ENCODE assay signal across 8 cellular contexts in genomic region chr1:42816600-42817439, GRCh38. TPM values are rescaled to one million over a fixed set of nuclear protein-coding genes. Genes with fewer than 3 reads are reported as not detected.
DNase-seq lines count a peak whose midpoint lies in the region; ATAC-seq and TF ChIP-seq lines count a peak whose summit lies in the region.

Gene ERMAP (plus strand): TSS chr1:42817122. CDS start chr1:42830449, 13,327 bp downstream.
Gene SVBP (minus strand): TSS chr1:42817397. CDS start chr1:42816544, 853 bp downstream.

- no peaks in the 10 kb centered on the region for H3K27me3 ChIP-seq in CD8-positive, alpha-beta memory T cell (ENCODE audit: insufficient read depth, low read length, poor library complexity, severe bottlenecking)
- H3K27me3 ChIP-seq in endocrine pancreas (ENCODE audit: control insufficient read depth, insufficient read depth, low read length): no peaks in the 10 kb centered on the region

- H3K4me3 ChIP-seq in CD8-positive, alpha-beta memory T cell (ENCODE audit: low read length): peak within 1 kb of the TSS; percentile 60
- peak within 1 kb of the TSS; percentile 94 for H3K4me3 ChIP-seq in endocrine pancreas (ENCODE audit: control insufficient read depth, insufficient read depth, low read length)

- H3K4me3 Mint-ChIP-seq in CD8-positive, alpha-beta memory T cell: peak within 1 kb of the TSS; percentile 78 to 91 (median 85)
- peak within 1 kb of the TSS; percentile 70 for H3K4me3 Mint-ChIP-seq in activated CD8-positive, alpha-beta memory T cell treated with anti-CD3 and anti-CD28 coated beads, Interleukin-2, amount 10 ng/mL, durations not matched to agents 7 days and 5 days
- peak within 1 kb of the TSS; percentile 73 for H3K4me3 Mint-ChIP-seq in mesothelial cell of epicardium

- H3K4me1 ChIP-seq in CD8-positive, alpha-beta memory T cell (ENCODE audit: insufficient read depth, low read length): peaks cover 10% of the 10 kb centered on the region
- peaks cover 9% of the 10 kb centered on the region for H3K4me1 ChIP-seq in endocrine pancreas (ENCODE audit: control insufficient read depth, insufficient read depth, low read length)

- CTCF ChIA-PET in CD8-positive, alpha-beta memory T cell (lab: Charles Lee): interaction anchor here (1.1 to 2.8 kb wide), 2 partner anchors 30 to 50 kb away, joined by 3 to 14 read pairs; partner anchors contain the start of genes P3H1 and ZNF691
- CTCF ChIA-PET in activated CD8-positive, alpha-beta memory T cell treated with anti-CD3 and anti-CD28 coated beads, Interleukin-2, amount 10 ng/mL, durations not matched to agents 7 days and 5 days (lab: Charles Lee): interaction anchor here (0.9 to 2.1 kb wide), 12 partner anchors 12 to 258 kb away, joined by 3 to 18 read pairs (median 5); partner anchors contain the start of genes C1orf50, P3H1 and ZNF691

- no peaks in the 10 kb centered on the region for H3K9me3 Mint-ChIP-seq in CD8-positive, alpha-beta memory T cell
- no peaks in the 10 kb centered on the region for H3K9me3 Mint-ChIP-seq in activated CD8-positive, alpha-beta memory T cell treated with anti-CD3 and anti-CD28 coated beads, Interleukin-2, amount 10 ng/mL, durations not matched to agents 7 days and 5 days (ENCODE audit: low read depth)
- no peaks in the 10 kb centered on the region for H3K9me3 Mint-ChIP-seq in mesothelial cell of epicardium

- H3K27ac ChIP-seq in CD8-positive, alpha-beta memory T cell (ENCODE audit: low read depth, low read length): peak within 1 kb of the TSS; percentile 76

- H3K36me3 ChIP-seq in CD8-positive, alpha-beta memory T cell (ENCODE audit: insufficient read depth, low read length): no peaks in the 10 kb centered on the region
- H3K36me3 ChIP-seq in endocrine pancreas (ENCODE audit: control insufficient read depth, insufficient read depth, low read length): no peaks in the 10 kb centered on the region

- POLR2A ChIA-PET in CD8-positive, alpha-beta memory T cell (lab: Charles Lee): interaction anchor here (1.2 to 3.6 kb wide), 3 partner anchors 30 to 159 kb away, joined by 3 to 30 read pairs (median 7); partner anchors contain the start of genes C1orf50, P3H1, PPIH and ZNF691

- H3K27me3 Mint-ChIP-seq in CD8-positive, alpha-beta memory T cell: no peaks in the 10 kb centered on the region
- no peaks in the 10 kb centered on the region for H3K27me3 Mint-ChIP-seq in activated CD8-positive, alpha-beta memory T cell treated with anti-CD3 and anti-CD28 coated beads, Interleukin-2, amount 10 ng/mL, durations not matched to agents 7 days and 5 days
- no peaks in the 10 kb centered on the region for H3K27me3 Mint-ChIP-seq in mesothelial cell of epicardium (ENCODE audit: low read depth)

- peak; percentile 91 for ATAC-seq in activated CD8-positive, alpha-beta memory T cell treated with anti-CD3 and anti-CD28 coated beads, Interleukin-2, amount 10 ng/mL, durations not matched to agents 7 days and 5 days

- peak within 1 kb of the TSS; percentile 69 for H3K9ac ChIP-seq in endocrine pancreas (ENCODE audit: control insufficient read depth, insufficient read depth, low read length)

- H3K4me1 Mint-ChIP-seq in CD8-positive, alpha-beta memory T cell: peaks cover 18 to 29% (median 23%) of the 10 kb centered on the region in 3 donors
- H3K4me1 Mint-ChIP-seq in activated CD8-positive, alpha-beta memory T cell treated with anti-CD3 and anti-CD28 coated beads, Interleukin-2, amount 10 ng/mL, durations not matched to agents 7 days and 5 days: peaks cover 19% of the 10 kb centered on the region
- H3K4me1 Mint-ChIP-seq in mesothelial cell of epicardium: peaks cover 20% of the 10 kb centered on the region

- H3K27ac Mint-ChIP-seq in CD8-positive, alpha-beta memory T cell: peak within 1 kb of the TSS; percentile 84 to 98 (median 94)
- peak within 1 kb of the TSS; percentile 80 for H3K27ac Mint-ChIP-seq in activated CD8-positive, alpha-beta memory T cell treated with anti-CD3 and anti-CD28 coated beads, Interleukin-2, amount 10 ng/mL, durations not matched to agents 7 days and 5 days
- H3K27ac Mint-ChIP-seq in mesothelial cell of epicardium: peak within 1 kb of the TSS; percentile 92

- peak; percentile 91 to 95 (median 92) for DNase-seq in CD8-positive, alpha-beta memory T cell
- DNase-seq in GM20000 (ENCODE audit: low spot score): peak; percentile 98
- peak; percentile 67 for DNase-seq in HS-5 (ENCODE audit: low read depth)
- peak; percentile 77 for DNase-seq in NOMO-1 treated with DMSO at 0.1 percent for 48 hours (lab: John Stamatoyannopoulos, UW; ENCODE audit: unreplicated experiment)
- peak; percentile 94 for DNase-seq in activated CD8-positive, alpha-beta memory T cell treated with anti-CD3 and anti-CD28 coated beads, Interleukin-2, amount 10 ng/mL, durations not matched to agents 7 days and 5 days
- DNase-seq in mesothelial cell of epicardium (ENCODE audit: low spot score in 2 of 2, unreplicated experiment in 2 of 2): peak; percentile 96 to 97
- peak; percentile 88 to 90 for DNase-seq in stimulated activated CD8-positive, alpha-beta memory T cell treated with anti-CD3 and anti-CD28 coated beads, Interleukin-15, amount 100 ng/mL, for 4 hours (ENCODE audit: low read depth in 2 of 2)

- no peaks in the 10 kb centered on the region for H3K9me3 ChIP-seq in CD8-positive, alpha-beta memory T cell (ENCODE audit: low read length)
- H3K9me3 ChIP-seq in endocrine pancreas (ENCODE audit: control insufficient read depth, low read length): no peaks in the 10 kb centered on the region

- TF ChIP-seq CTCF in GM20000 (IDR thresholded peaks at IDR 0.05; ENCODE audit: extremely low read depth, missing control alignments) (no peak), mesothelial cell of epicardium (IDR thresholded peaks at IDR 0.05; ENCODE audit: unreplicated experiment) (no peak)

- peaks cover 0 to 10% (median 5%) of the 10 kb centered on the region in 3 donors for H3K36me3 Mint-ChIP-seq in CD8-positive, alpha-beta memory T cell
- peaks cover 1% of the 10 kb centered on the region for H3K36me3 Mint-ChIP-seq in activated CD8-positive, alpha-beta memory T cell treated with anti-CD3 and anti-CD28 coated beads, Interleukin-2, amount 10 ng/mL, durations not matched to agents 7 days and 5 days
- peaks cover 4% of the 10 kb centered on the region for H3K36me3 Mint-ChIP-seq in mesothelial cell of epicardium

RNA-seq across cellular contexts. Expression of gene ERMAP, which starts in this region (rescaled TPM):
- 1 to 10 TPM; 3.5 to 3.6 TPM for total RNA-seq in CD8-positive, alpha-beta memory T cell
- 3.1 TPM for polyA plus RNA-seq in CD8-positive, alpha-beta memory T cell
- total RNA-seq in activated CD8-positive, alpha-beta memory T cell treated with anti-CD3 and anti-CD28 coated beads, Interleukin-2, amount 10 ng/mL, durations not matched to agents 7 days and 5 days: 1 to 10 TPM; 3.7 to 4.1 TPM
- total RNA-seq in mesothelial cell of epicardium: 14.7 to 17.2 TPM (median 15.4 TPM) in 3 replicates

RNA-seq across cellular contexts. Expression of gene SVBP, which starts in this region (rescaled TPM):
- 10 to 100 TPM; 12.6 to 16.4 TPM for total RNA-seq in CD8-positive, alpha-beta memory T cell
- 38.4 TPM for polyA plus RNA-seq in CD8-positive, alpha-beta memory T cell
- total RNA-seq in activated CD8-positive, alpha-beta memory T cell treated with anti-CD3 and anti-CD28 coated beads, Interleukin-2, amount 10 ng/mL, durations not matched to agents 7 days and 5 days: 10 to 100 TPM; 11.5 to 14.8 TPM
- 44.3 to 48.1 TPM (median 45.4 TPM) in 3 replicates for total RNA-seq in mesothelial cell of epicardium

Comparison
In these comparisons a context has a peak if more than half of its experiments do, and no peak if none do; other contexts are left out.
1. Peak in every context shown above with its lines: DNase-seq, ATAC-seq, H3K4me3 ChIP-seq and H3K27ac ChIP-seq.